36 cellular contexts compared by ENCODE assay signal in genomic region chr1:21804536-21804935, GRCh38. TPM values are rescaled to one million over a fixed set of nuclear protein-coding genes. Genes with fewer than 3 reads are reported as not detected.
"Had no signal": no experiment of that assay in that cellular context is flagged by ENCODE, and none has a peak within 500 bp of the region (broad histone marks: within the 10 kb centered on the region; RNA-seq: fewer than 3 reads in every experiment).

No MANE protein-coding gene starts in this region.

- H2AFZ ChIP-seq: hepatocyte had no signal

- H3K4me2 ChIP-seq: hepatocyte had no signal

- H3K27ac ChIP-seq: ascending aorta, epithelial cell of prostate, esophagus squamous epithelium, gastroesophageal sphincter, heart right ventricle, hepatocyte, VCaP had no signal

- H3K4me1 ChIP-seq: ascending aorta, esophagus squamous epithelium, gastroesophageal sphincter, heart right ventricle had no signal

- H3K9me3 ChIP-seq: ascending aorta, esophagus squamous epithelium, gastroesophageal sphincter, heart right ventricle had no signal

- H3K36me3 ChIP-seq: ascending aorta, esophagus squamous epithelium, gastroesophageal sphincter, heart right ventricle had no signal

- H3K79me2 ChIP-seq: hepatocyte had no signal

- ATAC-seq: activated T-cell treated with anti-CD3 and anti-CD28 coated beads, Interleukin-2, amount 50 U/mL, for 4 hours; activated T-helper 17 cell treated with anti-CD3 and anti-CD28 coated beads, Interleukin-2, amount 50 U/mL, for 72 hours; effector memory CD8-positive, alpha-beta T cell; gastroesophageal sphincter; heart right ventricle; T-helper 17 cell; WTC11 had no signal

- H3K4me3 ChIP-seq: ascending aorta, esophagus squamous epithelium, gastroesophageal sphincter, heart right ventricle, hepatocyte had no signal

- H3K27me3 ChIP-seq: ascending aorta, esophagus squamous epithelium, gastroesophageal sphincter, heart right ventricle, hepatocyte had no signal

- DNase-seq: activated CD4-positive, alpha-beta memory T cell treated with anti-CD3 and anti-CD28 coated beads, Interleukin-2, amount 10 ng/mL, durations not matched to agents 7 days and 5 days; activated CD4-positive, alpha-beta T cell treated with anti-CD3 and anti-CD28 coated beads for 1 hour; activated CD4-positive, alpha-beta T cell treated with anti-CD3 and anti-CD28 coated beads for 4 hours; activated CD4-positive, alpha-beta T cell treated with anti-CD3 and anti-CD28 coated beads, Interleukin-2, amount 10 ng/mL, durations not matched to agents 7 days and 5 days; activated CD4-positive, alpha-beta T cell treated with anti-CD3 and anti-CD28 coated beads, Interleukin-2, amount 50 U/mL, for 4 hours; activated CD8-positive, alpha-beta memory T cell treated with anti-CD3 and anti-CD28 coated beads, Interleukin-2, amount 50 U/mL, for 48 hours; activated effector memory CD4-positive, alpha-beta T cell treated with Interleukin-2 at 50 U/mL for 16 hours; activated gamma-delta T cell treated with Interleukin-2 at 50 U/mL for 16 hours; activated naive CD4-positive, alpha-beta T cell treated with anti-CD3 and anti-CD28 coated beads, Interleukin-2, amount 50 U/mL, for 16 hours; activated naive CD4-positive, alpha-beta T cell treated with Interleukin-2 at 50 U/mL for 16 hours; activated T-cell treated with anti-CD3 and anti-CD28 coated beads, Interleukin-2, amount 50 U/mL, for 4 hours; amygdala; caudate nucleus; cortex of kidney; dermis blood vessel endothelial cell; effector CD4-positive, alpha-beta T cell; effector memory CD8-positive, alpha-beta T cell; esophagus squamous epithelium; foreskin melanocyte; heart right ventricle; T-helper 1 cell; T-helper 17 cell; T1000 had no signal

- FAIRE-seq: colon, endometrium, endothelial cell of umbilical vein had no signal

RNA-seq across cellular contexts. Expression of gene LDLRAD2, which starts 7.5 kb away (rescaled TPM):
- total RNA-seq: activated CD4-positive, alpha-beta memory T cell treated with anti-CD3 and anti-CD28 coated beads, Interleukin-2, amount 10 ng/mL, durations not matched to agents 7 days and 5 days; activated CD4-positive, alpha-beta T cell treated with anti-CD3 and anti-CD28 coated beads, Interleukin-2, amount 10 ng/mL, durations not matched to agents 7 days and 5 days; activated T-helper 17 cell treated with anti-CD3 and anti-CD28 coated beads, Interleukin-2, amount 50 U/mL, for 72 hours; ascending aorta; esophagus squamous epithelium; fibroblast of lung; fibroblast of villous mesenchyme; glomerular endothelial cell; T-helper 17 cell had no signal
- polyA plus RNA-seq: endothelial cell of umbilical vein, fibroblast of lung had no signal
